ENCODE assay signal across 18 cellular contexts in the genomic region with DNA sequence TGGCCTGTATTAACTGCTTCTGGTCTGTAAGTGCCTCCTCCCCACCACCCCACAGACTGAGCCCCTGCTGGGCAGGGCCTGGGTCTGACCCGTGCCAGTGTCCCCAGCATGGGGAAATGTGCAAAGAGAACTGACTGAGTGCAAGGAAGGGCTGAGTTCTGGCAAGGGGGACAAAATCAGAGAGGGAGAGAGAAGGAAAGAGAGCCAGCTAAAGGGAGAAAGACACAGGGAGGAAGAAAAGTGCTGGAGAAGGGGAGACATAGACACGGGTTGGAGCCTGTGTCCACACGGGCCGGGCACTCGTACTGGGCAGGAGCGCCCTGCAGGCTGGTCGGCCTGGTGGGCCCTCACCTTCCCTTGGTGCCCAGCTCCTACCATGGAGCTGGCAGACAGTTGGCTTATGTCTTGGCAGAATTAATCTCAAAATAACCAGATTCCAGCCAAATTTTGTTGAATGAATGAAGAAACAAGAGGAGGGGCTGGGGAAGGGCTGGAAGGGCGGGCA. TPM values are rescaled to one million over a fixed set of nuclear protein-coding genes. Genes with fewer than 3 reads are reported as not detected.
DNase-seq lines count a peak whose midpoint lies in the region; ATAC-seq and TF ChIP-seq lines count a peak whose summit lies in the region.
"Had no signal": no experiment of that assay in that cellular context is flagged by ENCODE, and none has a peak within 500 bp of the region (broad histone marks: within the 10 kb centered on the region; RNA-seq: fewer than 3 reads in every experiment).

No MANE protein-coding gene starts in this region.

- POLR2A ChIA-PET in activated CD4-positive, alpha-beta T cell treated with anti-CD3 and anti-CD28 coated beads for 36 hours (lab: Charles Lee): interaction anchor here (1.1 kb wide), 1 partner anchor 24 kb away, joined by 6 read pairs; no protein-coding TSS in a partner anchor

- in situ Hi-C loops in GM13976 (cut with MboI; ENCODE audit: low sequenced_read_pairs, unreplicated experiment): no loop called here

- no peak for DNase-seq in activated CD4-positive, alpha-beta T cell treated with anti-CD3 and anti-CD28 coated beads for 36 hours
- DNase-seq in activated CD4-positive, alpha-beta T cell treated with anti-CD3 and anti-CD28 coated beads for 48 hours: no peak
- DNase-seq in DND-41 (no peak), neural progenitor cell (ENCODE audit: low spot score) (no peak), GM13976 (ENCODE audit: low spot score) (no peak)
- no peak for DNase-seq in activated naive CD8-positive, alpha-beta T cell treated with anti-CD3 and anti-CD28 coated beads for 36 hours
- DNase-seq: C1 segment of cervical spinal cord, DMS79 treated with DMSO at 0.1 percent for 48 hours, NCI-H1436, SK-N-SH, transverse colon had no signal

- no peak for TF ChIP-seq CTCF in DND-41 (IDR thresholded peaks at IDR 0.05; ENCODE audit: borderline replicate concordance, extremely low read depth, low read length, poor library complexity, severe bottlenecking)
- TF ChIP-seq CTCF in neural progenitor cell (IDR thresholded peaks at IDR 0.05): no peak
- TF ChIP-seq CTCF in GM13976 (IDR thresholded peaks at IDR 0.05; ENCODE audit: borderline replicate concordance, control extremely low read depth, extremely low read depth, insufficient read depth, missing control alignments): no peak

- CTCF ChIA-PET in activated CD4-positive, alpha-beta T cell treated with anti-CD3 and anti-CD28 coated beads for 36 hours (lab: Charles Lee): interaction anchor here (1.0 to 1.3 kb wide), 3 partner anchors 8 to 32 kb away, joined by 3 to 5 read pairs (median 5); no protein-coding TSS in a partner anchor

- H3K4me1 Mint-ChIP-seq in activated CD4-positive, alpha-beta T cell treated with anti-CD3 and anti-CD28 coated beads for 36 hours: peaks cover 65% of the 10 kb centered on the region
- H3K4me1 Mint-ChIP-seq in activated naive CD8-positive, alpha-beta T cell treated with anti-CD3 and anti-CD28 coated beads for 36 hours: peaks cover 61% of the 10 kb centered on the region
- peaks cover 5% of the 10 kb centered on the region for H3K4me1 Mint-ChIP-seq in neural progenitor cell

- no peak for ATAC-seq in activated CD4-positive, alpha-beta T cell treated with anti-CD3 and anti-CD28 coated beads for 36 hours
- ATAC-seq in DND-41 (ENCODE audit: insufficient read depth, low read depth) (no peak), HG03108 (IDR thresholded peaks at IDR 0.05; ENCODE audit: unreplicated experiment) (no peak), GM18873 (IDR thresholded peaks at IDR 0.05; ENCODE audit: low FRiP score, unreplicated experiment) (no peak)

- peaks cover 28% of the 10 kb centered on the region for H3K36me3 Mint-ChIP-seq in activated CD4-positive, alpha-beta T cell treated with anti-CD3 and anti-CD28 coated beads for 36 hours (ENCODE audit: low read depth)
- peaks cover 26% of the 10 kb centered on the region for H3K36me3 Mint-ChIP-seq in activated naive CD8-positive, alpha-beta T cell treated with anti-CD3 and anti-CD28 coated beads for 36 hours
- no peaks in the 10 kb centered on the region for H3K36me3 Mint-ChIP-seq in neural progenitor cell

- no peaks in the 10 kb centered on the region for H3K27me3 Mint-ChIP-seq in activated CD4-positive, alpha-beta T cell treated with anti-CD3 and anti-CD28 coated beads for 36 hours
- no peaks in the 10 kb centered on the region for H3K27me3 Mint-ChIP-seq in activated naive CD8-positive, alpha-beta T cell treated with anti-CD3 and anti-CD28 coated beads for 36 hours
- peaks cover 13% of the 10 kb centered on the region for H3K27me3 Mint-ChIP-seq in neural progenitor cell (ENCODE audit: insufficient read depth, low read depth)

- H3K9ac ChIP-seq in DND-41 (ENCODE audit: low read depth, low read length) (peak overlapping the region; percentile 69; the same call in 1 of the 2 replicates), neural progenitor cell (no peak overlapping the region)
- H3K9ac ChIP-seq: SK-N-SH had no signal

- H2AFZ ChIP-seq in DND-41 (ENCODE audit: low read depth, low read length) (no peak overlapping the region), neural progenitor cell (replicated peaks) (no peak overlapping the region)

- H4K20me1 ChIP-seq in DND-41 (ENCODE audit: insufficient read depth, low read length) (no peaks in the 10 kb centered on the region), neural progenitor cell (ENCODE audit: low read depth) (no peaks in the 10 kb centered on the region)

- peaks cover 14% of the 10 kb centered on the region for H3F3A ChIP-seq in neural progenitor cell (ENCODE audit: low read depth)

- H3K9me3 ChIP-seq in DND-41 (ENCODE audit: insufficient read depth, low read length, severe bottlenecking): no peaks in the 10 kb centered on the region
- H3K9me3 ChIP-seq in neural progenitor cell (ENCODE audit: low read depth): no peaks in the 10 kb centered on the region
- H3K9me3 ChIP-seq: prostate gland, SK-N-SH, transverse colon had no signal

- H3K27me3 ChIP-seq in DND-41 (ENCODE audit: insufficient read depth, low read length, poor library complexity) (no peaks in the 10 kb centered on the region), neural progenitor cell (no peaks in the 10 kb centered on the region)
- H3K27me3 ChIP-seq: transverse colon had no signal

- H3K79me2 ChIP-seq in DND-41 (ENCODE audit: insufficient read depth, low read length) (peaks cover 14% of the 10 kb centered on the region), neural progenitor cell (ENCODE audit: low read depth) (no peaks in the 10 kb centered on the region)

- no peaks in the 10 kb centered on the region for H3K9me3 Mint-ChIP-seq in activated CD4-positive, alpha-beta T cell treated with anti-CD3 and anti-CD28 coated beads for 36 hours (ENCODE audit: low read depth)
- peaks cover 9% of the 10 kb centered on the region for H3K9me3 Mint-ChIP-seq in activated naive CD8-positive, alpha-beta T cell treated with anti-CD3 and anti-CD28 coated beads for 36 hours
- no peaks in the 10 kb centered on the region for H3K9me3 Mint-ChIP-seq in neural progenitor cell

- H3K4me2 ChIP-seq in DND-41 (ENCODE audit: insufficient read depth, low read length) (peak overlapping the region; percentile 83), neural progenitor cell (no peak overlapping the region)
- H3K4me2 ChIP-seq: SK-N-SH had no signal

- H3K36me3 ChIP-seq in DND-41 (ENCODE audit: insufficient read depth, low read length) (no peaks in the 10 kb centered on the region), neural progenitor cell (no peaks in the 10 kb centered on the region)
- H3K36me3 ChIP-seq: prostate gland, transverse colon had no signal

- intact Hi-C loops in activated CD4-positive, alpha-beta T cell treated with anti-CD3 and anti-CD28 coated beads for 36 hours (cut with DNase I, micrococcal nuclease): no loop called here

- peak overlapping the region; percentile 89 for H3K27ac ChIP-seq in DND-41 (ENCODE audit: low read length)
- H3K27ac ChIP-seq in neural progenitor cell: no peak overlapping the region
- H3K27ac ChIP-seq: prostate gland had no signal

- peak overlapping the region; percentile 94 for H3K27ac Mint-ChIP-seq in activated CD4-positive, alpha-beta T cell treated with anti-CD3 and anti-CD28 coated beads for 36 hours
- peak overlapping the region; percentile 99 for H3K27ac Mint-ChIP-seq in activated naive CD8-positive, alpha-beta T cell treated with anti-CD3 and anti-CD28 coated beads for 36 hours
- H3K27ac Mint-ChIP-seq in neural progenitor cell: no peak overlapping the region

- peak overlapping the region; percentile 70 for H3K4me3 Mint-ChIP-seq in activated CD4-positive, alpha-beta T cell treated with anti-CD3 and anti-CD28 coated beads for 36 hours
- H3K4me3 Mint-ChIP-seq in activated naive CD8-positive, alpha-beta T cell treated with anti-CD3 and anti-CD28 coated beads for 36 hours: peak overlapping the region; percentile 80
- peak overlapping the region; percentile 57 for H3K4me3 Mint-ChIP-seq in neural progenitor cell

- H3K4me1 ChIP-seq in DND-41 (ENCODE audit: insufficient read depth, low read length): peaks cover 66% of the 10 kb centered on the region
- H3K4me1 ChIP-seq in neural progenitor cell: peaks cover 7% of the 10 kb centered on the region
- H3K4me1 ChIP-seq: prostate gland had no signal

- H3K4me3 ChIP-seq in DND-41 (ENCODE audit: low read depth in 1 of 2, low read length in 2 of 2) (peak overlapping the region in 1 of 2 experiments; percentile 57; a peak in 2 of 4 replicates), neural progenitor cell (no peak overlapping the region)
- H3K4me3 ChIP-seq: prostate gland, transverse colon had no signal

RNA-seq across cellular contexts. Expression of a gene that starts 1.2 kb away (rescaled TPM):
- total RNA-seq in activated CD4-positive, alpha-beta T cell treated with anti-CD3 and anti-CD28 coated beads for 36 hours: 100 to 1,000 TPM in 1 of 2 experiments, 10 to 100 TPM in 1; 92.1 to 125 TPM
- 10 to 100 TPM; 85.3 to 91.9 TPM for total RNA-seq in activated naive CD8-positive, alpha-beta T cell treated with anti-CD3 and anti-CD28 coated beads for 36 hours
- total RNA-seq in neural progenitor cell (ENCODE audit: low replicate concordance): not detected in 2 replicates
- total RNA-seq: A172, bronchial epithelial cell, HT1080 had no signal

RNA-seq across cellular contexts. Expression of a gene that starts 2.4 kb away (rescaled TPM):
- total RNA-seq in activated CD4-positive, alpha-beta T cell treated with anti-CD3 and anti-CD28 coated beads for 36 hours: 1 to 10 TPM; 3.2 to 4.9 TPM
- 1 to 10 TPM; 2.0 to 3.8 TPM for total RNA-seq in activated naive CD8-positive, alpha-beta T cell treated with anti-CD3 and anti-CD28 coated beads for 36 hours
- total RNA-seq in neural progenitor cell (ENCODE audit: low replicate concordance): not detected in 2 replicates
- total RNA-seq: A172, bronchial epithelial cell, HT1080, transverse colon had no signal

RNA-seq across cellular contexts. Expression of a gene that starts 5.0 kb away (rescaled TPM):
- total RNA-seq in activated CD4-positive, alpha-beta T cell treated with anti-CD3 and anti-CD28 coated beads for 36 hours: 100 to 1,000 TPM; 108 to 172 TPM
- 100 to 1,000 TPM; 115 to 130 TPM for total RNA-seq in activated naive CD8-positive, alpha-beta T cell treated with anti-CD3 and anti-CD28 coated beads for 36 hours
- total RNA-seq in neural progenitor cell (ENCODE audit: low replicate concordance): 27.0 and 38.9 TPM in 2 replicates

RNA-seq across cellular contexts. Expression of a gene that starts 16.5 kb away (rescaled TPM):
- total RNA-seq in activated CD4-positive, alpha-beta T cell treated with anti-CD3 and anti-CD28 coated beads for 36 hours: under 1 TPM in 1 of 2 experiments, not detected in 1; 0.27 TPM
- total RNA-seq in activated naive CD8-positive, alpha-beta T cell treated with anti-CD3 and anti-CD28 coated beads for 36 hours: not detected
- total RNA-seq in neural progenitor cell (ENCODE audit: low replicate concordance): 0.26 and 3.2 TPM in 2 replicates
- total RNA-seq: A172, bronchial epithelial cell, HT1080, lower leg skin, prostate gland, transverse colon had no signal

RNA-seq across cellular contexts. Expression of a gene that starts 19.2 kb away (rescaled TPM):
- total RNA-seq in activated CD4-positive, alpha-beta T cell treated with anti-CD3 and anti-CD28 coated beads for 36 hours: under 1 TPM in 1 of 2 experiments, not detected in 1; 0.33 TPM
- under 1 TPM in 1 of 2 experiments, not detected in 1; 0.39 TPM for total RNA-seq in activated naive CD8-positive, alpha-beta T cell treated with anti-CD3 and anti-CD28 coated beads for 36 hours
- 0.37 TPM in 1 of 2 replicates, not detected in the other for total RNA-seq in neural progenitor cell (ENCODE audit: low replicate concordance)
- total RNA-seq: A172, bronchial epithelial cell, HT1080, lower leg skin, transverse colon had no signal

Comparison
In these comparisons a context has a peak if more than half of its experiments do, and no peak if none do; other contexts are left out.
1. RNA of a gene that starts 1.2 kb away (total RNA-seq): 92.1 to 125 TPM in activated CD4-positive, alpha-beta T cell treated with anti-CD3 and anti-CD28 coated beads for 36 hours and 85.3 to 91.9 TPM in activated naive CD8-positive, alpha-beta T cell treated with anti-CD3 and anti-CD28 coated beads for 36 hours; not detected in neural progenitor cell; every median in the first group is over 10 times any median in the second.
2. Peak in every context shown above with its lines, with median percentiles within 50 percentile points of each other: H3K4me3 Mint-ChIP-seq.